In genomic region chr11:78420796-78421209, GRCh38 we compare ENCODE assay signal across 8 cellular contexts. TPM values are rescaled to one million over a fixed set of nuclear protein-coding genes. Genes with fewer than 3 reads are reported as not detected.
DNase-seq lines count a peak whose midpoint lies in the region; ATAC-seq and TF ChIP-seq lines count a peak whose summit lies in the region.

No MANE protein-coding gene starts in this region.

- ATAC-seq in activated naive CD8-positive, alpha-beta T cell treated with anti-CD3 and anti-CD28 coated beads, Interleukin-2, amount 50 U/mL, for 24 hours = peak; percentile 41
- ATAC-seq in HG02610 (IDR thresholded peaks at IDR 0.05; ENCODE audit: unreplicated experiment) = no peak
- no peak for ATAC-seq in GM18873 (IDR thresholded peaks at IDR 0.05; ENCODE audit: low FRiP score, unreplicated experiment)

- no peaks in the 10 kb centered on the region for H3K36me3 Mint-ChIP-seq in activated naive CD8-positive, alpha-beta T cell treated with anti-CD3 and anti-CD28 coated beads, Interleukin-2, amount 50 U/mL, for 24 hours (ENCODE audit: low read depth)
- H3K36me3 Mint-ChIP-seq in mesothelial cell of epicardium = no peaks in the 10 kb centered on the region

- H3K36me3 ChIP-seq in thyroid gland = no peaks in the 10 kb centered on the region

- peaks cover 50% of the 10 kb centered on the region for H3K4me1 Mint-ChIP-seq in activated naive CD8-positive, alpha-beta T cell treated with anti-CD3 and anti-CD28 coated beads, Interleukin-2, amount 50 U/mL, for 24 hours
- H3K4me1 Mint-ChIP-seq in mesothelial cell of epicardium = peaks cover 54% of the 10 kb centered on the region

- H3K27ac Mint-ChIP-seq in activated naive CD8-positive, alpha-beta T cell treated with anti-CD3 and anti-CD28 coated beads, Interleukin-2, amount 50 U/mL, for 24 hours = peak overlapping the region; percentile 71
- H3K27ac Mint-ChIP-seq in mesothelial cell of epicardium = peak overlapping the region; percentile 55

- TF ChIP-seq CTCF in mesothelial cell of epicardium (IDR thresholded peaks at IDR 0.05; ENCODE audit: unreplicated experiment) (no peak), thyroid gland (IDR thresholded peaks at IDR 0.05) (no peak)

- H3K27ac ChIP-seq in thyroid gland = peak overlapping the region; percentile 72 to 90 (median 82)

- no peak for TF ChIP-seq POLR2A in thyroid gland (IDR thresholded peaks at IDR 0.05)

- intact Hi-C loops in thyroid gland (cut with DNase I) = loop anchor here (10.0 kb wide), 1 partner anchor 336 kb away; no protein-coding TSS in a partner anchor

- H3K9me3 ChIP-seq in thyroid gland = no peaks in the 10 kb centered on the region

- H3K4me1 ChIP-seq in thyroid gland = peaks cover 24 to 27% of the 10 kb centered on the region in 2 donors

- peak overlapping the region; percentile 11 for H3K4me3 Mint-ChIP-seq in activated naive CD8-positive, alpha-beta T cell treated with anti-CD3 and anti-CD28 coated beads, Interleukin-2, amount 50 U/mL, for 24 hours
- H3K4me3 Mint-ChIP-seq in mesothelial cell of epicardium = peak overlapping the region; percentile 18

- no peaks in the 10 kb centered on the region for H3K27me3 ChIP-seq in thyroid gland

- no peak overlapping the region for H3K4me3 ChIP-seq in thyroid gland (replicated peaks in 1 of 3)

- DNase-seq in GM04504 (ENCODE audit: low read depth) (peak; percentile 9), NCI-H2107 (lab: John Stamatoyannopoulos, UW) (peak; percentile 55), mesothelial cell of epicardium (ENCODE audit: low spot score in 2 of 2, unreplicated experiment in 2 of 2) (no peak), thyroid gland (peak; percentile 80 to 84), AML-193 (lab: John Stamatoyannopoulos, UW) (no peak)
- peak; percentile 71 for DNase-seq in activated naive CD8-positive, alpha-beta T cell treated with anti-CD3 and anti-CD28 coated beads, Interleukin-2, amount 50 U/mL, for 24 hours

- no peaks in the 10 kb centered on the region for H3K9me3 Mint-ChIP-seq in activated naive CD8-positive, alpha-beta T cell treated with anti-CD3 and anti-CD28 coated beads, Interleukin-2, amount 50 U/mL, for 24 hours
- no peaks in the 10 kb centered on the region for H3K9me3 Mint-ChIP-seq in mesothelial cell of epicardium

- peaks cover 33% of the 10 kb centered on the region for H3K27me3 Mint-ChIP-seq in activated naive CD8-positive, alpha-beta T cell treated with anti-CD3 and anti-CD28 coated beads, Interleukin-2, amount 50 U/mL, for 24 hours
- H3K27me3 Mint-ChIP-seq in mesothelial cell of epicardium (ENCODE audit: low read depth) = no peaks in the 10 kb centered on the region

- WGBS in thyroid gland, 2 donors = 10 to 11% methylated on average over 8 to 9 of the region's 9 CpGs

RNA-seq across cellular contexts. Expression of gene GAB2, which starts 3.2 kb away (rescaled TPM):
- total RNA-seq in mesothelial cell of epicardium (38.9 to 43.6 TPM (median 39.9 TPM) in 3 replicates), thyroid gland (10 to 100 TPM in 2 of 4 donors, 1 to 10 TPM in 2; 8.1 to 18.1 (median 13.4) TPM)

Comparison
In these comparisons a context has a peak if more than half of its experiments do, and no peak if none do; other contexts are left out.
1. DNase-seq: peak in GM04504 (single experiment), NCI-H2107 (single experiment), activated naive CD8-positive, alpha-beta T cell treated with anti-CD3 and anti-CD28 coated beads, Interleukin-2, amount 50 U/mL, for 24 hours (single experiment) and thyroid gland (2 of 2); none in mesothelial cell of epicardium (0 of 2) and AML-193 (0 of 2).